ENCODE assay signal across 8 cellular contexts in genomic region chr21:30044447-30045064, GRCh38.
A peak's percentile ranks its signal among the peaks of the same experiment; 100 is the strongest.
DNase-seq lines count a peak whose midpoint lies in the region; ATAC-seq and TF ChIP-seq lines count a peak whose summit lies in the region.

No MANE protein-coding gene starts in this region.

- no peaks in the 10 kb centered on the region for H3K27me3 ChIP-seq in left ventricle myocardium inferior (ENCODE audit: low read depth)
- no peaks in the 10 kb centered on the region for H3K27me3 ChIP-seq in right cardiac atrium (ENCODE audit: control insufficient read depth, insufficient read depth)
- H3K27me3 ChIP-seq in prostate gland (replicated peaks; ENCODE audit: insufficient read depth) = no peaks in the 10 kb centered on the region

- H3K4me1 ChIP-seq in left ventricle myocardium inferior (no peaks in the 10 kb centered on the region), right cardiac atrium (ENCODE audit: control insufficient read depth, insufficient read depth, low read length) (no peaks in the 10 kb centered on the region), prostate gland (replicated peaks) (no peaks in the 10 kb centered on the region)

- no peak for TF ChIP-seq POLR2A in prostate gland (IDR thresholded peaks at IDR 0.05)

- intact Hi-C loops in left ventricle myocardium inferior (cut with micrococcal nuclease) = no loop called here
- intact Hi-C loops in right cardiac atrium (cut with DNase I) = no loop called here
- intact Hi-C loops in prostate gland (cut with DNase I) = loop anchor here (5.0 kb wide), 1 partner anchor 1043 kb away; no protein-coding TSS in a partner anchor

- no peak for ATAC-seq in right cardiac atrium
- no peak for ATAC-seq in stimulated activated memory B cell treated with anti-CD40 and anti-IgM and Interleukin-4, amounts not matched to agents 10 μg/mL and 1 μg/mL and 100 μg/mL, for 72 hours

- H3K9me3 Mint-ChIP-seq in endothelial cell (ENCODE audit: unreplicated experiment) = no peaks in the 10 kb centered on the region
- H3K9me3 Mint-ChIP-seq in stimulated activated memory B cell treated with anti-CD40 and anti-IgM and Interleukin-4, amounts not matched to agents 10 μg/mL and 1 μg/mL and 100 μg/mL, for 72 hours = peaks cover 12% of the 10 kb centered on the region

- 79% methylated on average over 3 of the region's 3 CpGs for WGBS in right cardiac atrium
- WGBS in prostate gland = 92% methylated on average over 3 of the region's 3 CpGs

- H3K27ac ChIP-seq in left ventricle myocardium inferior (replicated peaks) = no peak overlapping the region
- H3K27ac ChIP-seq in right cardiac atrium (ENCODE audit: low read length) = no peak overlapping the region
- H3K27ac ChIP-seq in prostate gland = no peak overlapping the region

- no peaks in the 10 kb centered on the region for H3K27me3 Mint-ChIP-seq in endothelial cell (ENCODE audit: unreplicated experiment)
- H3K27me3 Mint-ChIP-seq in stimulated activated memory B cell treated with anti-CD40 and anti-IgM and Interleukin-4, amounts not matched to agents 10 μg/mL and 1 μg/mL and 100 μg/mL, for 72 hours = no peaks in the 10 kb centered on the region

- H3K4me1 Mint-ChIP-seq in endothelial cell (ENCODE audit: unreplicated experiment) = no peaks in the 10 kb centered on the region
- H3K4me1 Mint-ChIP-seq in stimulated activated memory B cell treated with anti-CD40 and anti-IgM and Interleukin-4, amounts not matched to agents 10 μg/mL and 1 μg/mL and 100 μg/mL, for 72 hours = no peaks in the 10 kb centered on the region

- peaks cover 23% of the 10 kb centered on the region for H3K9me3 ChIP-seq in left ventricle myocardium inferior (replicated peaks)
- no peaks in the 10 kb centered on the region for H3K9me3 ChIP-seq in right cardiac atrium (ENCODE audit: control insufficient read depth, low read length)
- no peaks in the 10 kb centered on the region for H3K9me3 ChIP-seq in prostate gland

- DNase-seq in left ventricle myocardium inferior (no peak), right cardiac atrium (no peak), NCI-H460 (ENCODE audit: extremely low read depth, low read depth) (peak; percentile 20), endothelial cell (ENCODE audit: low spot score) (peak; percentile 33), prostate gland (ENCODE audit: low spot score) (no peak)
- no peak for DNase-seq in activated T-cell treated with anti-CD3 and anti-CD28 coated beads, Interleukin-2, amount 50 U/mL, for 48 hours
- DNase-seq in central memory CD4-positive, alpha-beta T cell = no peak

- TF ChIP-seq CTCF in left ventricle myocardium inferior (IDR thresholded peaks at IDR 0.05; ENCODE audit: borderline replicate concordance) (peak; percentile 88), endothelial cell (IDR thresholded peaks at IDR 0.05; ENCODE audit: unreplicated experiment) (peak; percentile 93), prostate gland (IDR thresholded peaks at IDR 0.05) (peak; percentile 58 to 84 (median 71))

- no peak overlapping the region for H3K4me3 Mint-ChIP-seq in endothelial cell (ENCODE audit: unreplicated experiment)
- H3K4me3 Mint-ChIP-seq in stimulated activated memory B cell treated with anti-CD40 and anti-IgM and Interleukin-4, amounts not matched to agents 10 μg/mL and 1 μg/mL and 100 μg/mL, for 72 hours = no peak overlapping the region

- H3K36me3 ChIP-seq in left ventricle myocardium inferior = no peaks in the 10 kb centered on the region
- no peaks in the 10 kb centered on the region for H3K36me3 ChIP-seq in prostate gland

- H3K36me3 Mint-ChIP-seq in endothelial cell (ENCODE audit: low read depth, unreplicated experiment) = no peaks in the 10 kb centered on the region
- no peaks in the 10 kb centered on the region for H3K36me3 Mint-ChIP-seq in stimulated activated memory B cell treated with anti-CD40 and anti-IgM and Interleukin-4, amounts not matched to agents 10 μg/mL and 1 μg/mL and 100 μg/mL, for 72 hours

- H3K4me3 ChIP-seq in left ventricle myocardium inferior = no peak overlapping the region
- H3K4me3 ChIP-seq in right cardiac atrium (ENCODE audit: low read length) = no peak overlapping the region
- H3K4me3 ChIP-seq in prostate gland = no peak overlapping the region

- no peak overlapping the region for H3K27ac Mint-ChIP-seq in endothelial cell (ENCODE audit: unreplicated experiment)
- H3K27ac Mint-ChIP-seq in stimulated activated memory B cell treated with anti-CD40 and anti-IgM and Interleukin-4, amounts not matched to agents 10 μg/mL and 1 μg/mL and 100 μg/mL, for 72 hours = no peak overlapping the region

Comparison
In these comparisons a context has a peak if more than half of its experiments do, and no peak if none do; other contexts are left out.
1. DNase-seq: peak in NCI-H460 (single experiment) and endothelial cell (single experiment); none in left ventricle myocardium inferior (single experiment), right cardiac atrium (0 of 3), prostate gland (single experiment), activated T-cell treated with anti-CD3 and anti-CD28 coated beads, Interleukin-2, amount 50 U/mL, for 48 hours (0 of 2) and central memory CD4-positive, alpha-beta T cell (single experiment).
2. Peak in every context shown above with its lines, with median percentiles within 50 percentile points of each other: CTCF ChIP-seq.